Comparison of ENCODE assay signal across 10 cellular contexts in the genomic region with DNA sequence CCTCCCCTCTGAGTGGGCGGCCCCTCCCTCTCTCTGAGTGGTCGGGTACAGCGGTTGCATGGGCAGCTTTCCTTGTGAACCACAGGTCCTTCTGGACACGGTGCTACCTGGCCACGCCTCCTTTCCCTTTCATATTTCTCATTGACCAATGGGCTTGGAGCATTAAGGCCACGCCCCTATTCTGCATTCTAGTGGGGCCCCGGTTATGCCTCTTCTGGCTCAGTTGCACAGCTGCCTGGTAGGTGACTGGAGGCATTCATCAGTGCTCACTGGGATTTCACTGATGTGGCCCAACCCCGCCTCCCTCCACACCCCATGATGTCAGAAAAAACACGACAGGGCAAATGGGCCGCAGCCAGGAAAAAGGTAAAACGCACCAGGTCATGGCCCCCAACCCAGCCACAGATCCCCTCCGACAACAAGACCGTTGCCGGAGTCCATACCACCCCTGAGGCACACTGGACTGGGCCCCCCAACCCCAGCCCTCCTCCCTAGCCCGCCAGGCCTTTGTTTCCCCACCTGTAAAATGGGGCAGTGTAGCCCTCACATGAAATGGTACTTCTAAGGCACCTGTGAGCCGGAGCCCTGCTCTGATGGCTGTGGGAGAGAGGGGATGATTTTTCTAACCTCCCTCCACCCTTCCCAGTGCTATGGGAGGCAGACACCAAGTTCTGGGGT. TPM values are rescaled to one million over a fixed set of nuclear protein-coding genes. Genes with fewer than 3 reads are reported as not detected.
A peak's percentile ranks its signal among the peaks of the same experiment; 100 is the strongest.
DNase-seq lines count a peak whose midpoint lies in the region; ATAC-seq lines count a peak whose summit lies in the region.
"Had no signal": no experiment of that assay in that cellular context is flagged by ENCODE, and none has a peak within 500 bp of the region (broad histone marks: within the 10 kb centered on the region; RNA-seq: fewer than 3 reads in every experiment).

No MANE protein-coding gene starts in this region.

- peak; percentile 13 for DNase-seq in activated T-cell treated with anti-CD3 and anti-CD28 coated beads for 48 hours (ENCODE audit: low read depth)
- no peak for DNase-seq in activated T-cell treated with anti-CD3 and anti-CD28 coated beads for 4 hours
- peak; percentile 31 for DNase-seq in Jurkat, Clone E6-1 (ENCODE audit: low read depth, low spot score)
- peak; percentile 84 for DNase-seq in SW480 (ENCODE audit: low spot score)
- DNase-seq in renal cortical epithelial cell (ENCODE audit: low read depth) = peak; percentile 23
- DNase-seq in HPDE6-E6E7 (ENCODE audit: extremely low spot score) = no peak
- no peak for DNase-seq in activated effector memory CD4-positive, alpha-beta T cell treated with Interleukin-2 at 50 U/mL for 16 hours
- DNase-seq: DMS79, dorsolateral prefrontal cortex had no signal

- ATAC-seq in HG02763 (IDR thresholded peaks at IDR 0.05; ENCODE audit: unreplicated experiment) = no peak

- H3K4me3 ChIP-seq in Jurkat, Clone E6-1 (ENCODE audit: low read length) = no peak overlapping the region
- H3K4me3 ChIP-seq: dorsolateral prefrontal cortex had no signal

RNA-seq across cellular contexts. Expression of a gene that starts 26.3 kb away (rescaled TPM):
- 39.1 TPM for polyA plus RNA-seq in Jurkat, Clone E6-1 (2012; ENCODE audit: insufficient read depth, insufficient read length)
- 102 and 121 TPM in 2 replicates for total RNA-seq in renal cortical epithelial cell

RNA-seq across cellular contexts. Expression of a gene that starts 42.5 kb away (rescaled TPM):
- 1.3 TPM for polyA plus RNA-seq in Jurkat, Clone E6-1 (2012; ENCODE audit: insufficient read depth, insufficient read length)
- 0.10 TPM in 1 of 2 replicates, not detected in the other for total RNA-seq in renal cortical epithelial cell

RNA-seq across cellular contexts. Expression of a gene that starts 57.8 kb away (rescaled TPM):
- polyA plus RNA-seq in Jurkat, Clone E6-1 (2012; ENCODE audit: insufficient read depth, insufficient read length) = 4.4 TPM
- 19.0 and 20.8 TPM in 2 replicates for total RNA-seq in renal cortical epithelial cell

RNA-seq across cellular contexts. Expression of a gene that starts 58.1 kb away (rescaled TPM):
- 159 TPM for polyA plus RNA-seq in Jurkat, Clone E6-1 (2012; ENCODE audit: insufficient read depth, insufficient read length)
- total RNA-seq in renal cortical epithelial cell = 44.6 and 45.6 TPM in 2 replicates

Comparison
In these comparisons a context has a peak if more than half of its experiments do, and no peak if none do; other contexts are left out.
1. DNase-seq: peak in activated T-cell treated with anti-CD3 and anti-CD28 coated beads for 48 hours (single experiment), Jurkat, Clone E6-1 (single experiment), SW480 (single experiment) and renal cortical epithelial cell (single experiment); none in activated T-cell treated with anti-CD3 and anti-CD28 coated beads for 4 hours (single experiment), HPDE6-E6E7 (single experiment) and activated effector memory CD4-positive, alpha-beta T cell treated with Interleukin-2 at 50 U/mL for 16 hours (single experiment).